17 cellular contexts compared by ENCODE assay signal in genomic region chr20:32191873-32192272, GRCh38. TPM values are rescaled to one million over a fixed set of nuclear protein-coding genes. Genes with fewer than 3 reads are reported as not detected.
A peak's percentile ranks its signal among the peaks of the same experiment; 100 is the strongest.
DNase-seq lines count a peak whose midpoint lies in the region; ATAC-seq, FAIRE-seq and TF ChIP-seq lines count a peak whose summit lies in the region.
"Had no signal": no experiment of that assay in that cellular context is flagged by ENCODE, and none has a peak within 500 bp of the region (broad histone marks: within the 10 kb centered on the region; RNA-seq: fewer than 3 reads in every experiment).

No MANE protein-coding gene starts in this region.

- POLR2A ChIA-PET in naive thymus-derived CD8-positive, alpha-beta T cell (lab: Charles Lee) = interaction anchor here (0.6 kb wide), 1 partner anchor 89 kb away, joined by 3 read pairs; no protein-coding TSS in a partner anchor

- no peak for ATAC-seq in naive thymus-derived CD8-positive, alpha-beta T cell
- no peak for ATAC-seq in HG02970 (IDR thresholded peaks at IDR 0.05; ENCODE audit: low FRiP score, unreplicated experiment)

- H3K27ac Mint-ChIP-seq in naive thymus-derived CD8-positive, alpha-beta T cell = peak overlapping the region; percentile 4 to 91 (median 76)

- H3K36me3 Mint-ChIP-seq in naive thymus-derived CD8-positive, alpha-beta T cell = peaks cover 0 to 22% (median 6%) of the 10 kb centered on the region in 3 donors

- no peak for TF ChIP-seq POLR2A in GM12891 (IDR thresholded peaks at IDR 0.05; ENCODE audit: low read depth, low read length)

- no peak for TF ChIP-seq CTCF in cardiac fibroblast (IDR thresholded peaks at IDR 0.05; ENCODE audit: low read depth, low read length)

- no peak overlapping the region for H3K4me3 ChIP-seq in cardiac fibroblast (replicated peaks in 1 of 2; ENCODE audit: low read depth in 2 of 2, low read length in 2 of 2)
- H3K4me3 ChIP-seq: colonic mucosa, tibial nerve had no signal

- H3K27me3 Mint-ChIP-seq in naive thymus-derived CD8-positive, alpha-beta T cell = no peaks in the 10 kb centered on the region

- no peaks in the 10 kb centered on the region for H3K9me3 Mint-ChIP-seq in naive thymus-derived CD8-positive, alpha-beta T cell

- DNase-seq in CD1c-positive myeloid dendritic cell (ENCODE audit: extremely low spot score) (peak; percentile 32), GM12891 (ENCODE audit: insufficient read length, low spot score) (no peak), cardiac fibroblast (ENCODE audit: low read depth in 2 of 2) (peak; percentile 14 to 41), NCI-H774 (lab: John Stamatoyannopoulos, UW) (no peak), DMS114 treated with DMSO at 0.1 percent for 48 hours (lab: John Stamatoyannopoulos, UW; ENCODE audit: unreplicated experiment) (no peak), NCI-H524 treated with DMSO at 0.1 percent for 48 hours (lab: John Stamatoyannopoulos, UW) (no peak)
- no peak for DNase-seq in naive thymus-derived CD8-positive, alpha-beta T cell
- DNase-seq: BE2C; colonic mucosa; mesendoderm; MV-4-11; posterior cingulate gyrus; SHP77; stimulated activated CD4-positive, alpha-beta T cell treated with anti-CD3 and anti-CD28 coated beads, Interleukin-15, amount 100 ng/mL, for 24 hours; T-helper 9 cell had no signal

- H3K4me1 Mint-ChIP-seq in naive thymus-derived CD8-positive, alpha-beta T cell = peaks cover 14 to 41% (median 29%) of the 10 kb centered on the region in 4 donors

- FAIRE-seq in GM12891 (lab: Jason Lieb, UNC) = no peak

- peak overlapping the region in 3 of 10 donors; percentile 24 to 41 (median 33) for H3K4me3 Mint-ChIP-seq in naive thymus-derived CD8-positive, alpha-beta T cell

TF ChIP-seq in GM12891, 5 proteins besides CTCF, POLR2A, EP300 and RAD21:
- TF ChIP-seq PAX5 (IDR thresholded peaks at IDR 0.05; ENCODE audit: insufficient read depth, low read length, severe bottlenecking) (no peak), POU2F2 (IDR thresholded peaks at IDR 0.05; ENCODE audit: low read depth, low read length) (no peak), POLR2AphosphoS5 (IDR thresholded peaks at IDR 0.05; ENCODE audit: low read depth, low read length) (0 out of 2 replicates have a peak, but pooled peaks have one; percentile 36), SPI1 (IDR thresholded peaks at IDR 0.05; ENCODE audit: low read depth, low read length) (no peak), TAF1 (IDR thresholded peaks at IDR 0.05; ENCODE audit: low read depth, low read length) (no peak)
TF ChIP-seq in GM12891: peak in this region for 1.

RNA-seq across cellular contexts. Expression of gene PLAGL2, which starts 15.7 kb away (rescaled TPM):
- polyA plus RNA-seq in GM12891 (2012; ENCODE audit: low read depth, missing spikeins) = 11.4 TPM
- 10 to 100 TPM; 12.9 to 14.5 TPM for total RNA-seq in naive thymus-derived CD8-positive, alpha-beta T cell
- polyA plus RNA-seq in naive thymus-derived CD8-positive, alpha-beta T cell = 1 to 10 TPM; 1.2 to 4.2 (median 2.5) TPM

RNA-seq across cellular contexts. Expression of gene POFUT1, which starts 15.8 kb away (rescaled TPM):
- polyA plus RNA-seq in GM12891 (2012; ENCODE audit: low read depth, missing spikeins) = 10.7 TPM
- 10 to 100 TPM; 15.4 to 21.8 TPM for total RNA-seq in naive thymus-derived CD8-positive, alpha-beta T cell
- 10 to 100 TPM; 10.7 to 15.0 (median 12.2) TPM for polyA plus RNA-seq in naive thymus-derived CD8-positive, alpha-beta T cell

Comparison
In these comparisons a context has a peak if more than half of its experiments do, and no peak if none do; other contexts are left out.
1. DNase-seq: peak in CD1c-positive myeloid dendritic cell (single experiment) and cardiac fibroblast (2 of 2); none in GM12891 (single experiment), naive thymus-derived CD8-positive, alpha-beta T cell (0 of 10), NCI-H774 (single experiment), DMS114 treated with DMSO at 0.1 percent for 48 hours (single experiment) and NCI-H524 treated with DMSO at 0.1 percent for 48 hours (single experiment).